2 cellular contexts compared by ENCODE assay signal in genomic region chr11:5712507-5712906, GRCh38.
TF ChIP-seq lines count a peak whose summit lies in the region.

No MANE protein-coding gene starts in this region.

TF ChIP-seq in liver, 16 proteins besides CTCF, POLR2A, EP300 and RAD21:
- TF ChIP-seq ZBTB33 (IDR thresholded peaks at IDR 0.05), result no peak
- TF ChIP-seq SP1 (IDR thresholded peaks at IDR 0.05), result no peak
- TF ChIP-seq JUND (IDR thresholded peaks at IDR 0.05), result no peak
- no peak for TF ChIP-seq RXRA (IDR thresholded peaks at IDR 0.05)
- no peak for TF ChIP-seq EGR1 (IDR thresholded peaks at IDR 0.05; ENCODE audit: low read depth in 2 of 2)
- no peak for TF ChIP-seq GABPA (IDR thresholded peaks at IDR 0.05 in 1 of 2, conservative IDR thresholded peaks at IDR 0.05 in 1 of 2)
- TF ChIP-seq FOXA2 (IDR thresholded peaks at IDR 0.05), result no peak
- no peak for TF ChIP-seq HNF4A (conservative IDR thresholded peaks at IDR 0.05)
- TF ChIP-seq TAF1 (conservative IDR thresholded peaks at IDR 0.05), result no peak
- no peak for TF ChIP-seq HNF4G (IDR thresholded peaks at IDR 0.05)
- no peak for TF ChIP-seq NR2F2 (IDR thresholded peaks at IDR 0.05)
- TF ChIP-seq ATF3 (IDR thresholded peaks at IDR 0.05), result no peak
- TF ChIP-seq REST (IDR thresholded peaks at IDR 0.05), result no peak

TF ChIP-seq in HepG2, 621 proteins besides CTCF, POLR2A, EP300 and RAD21:
- no peak for TF ChIP-seq ZNF709 (CRISPR knock-in tag; IDR thresholded peaks at IDR 0.05)
- TF ChIP-seq ZNF235 (CRISPR knock-in tag; IDR thresholded peaks at IDR 0.05; ENCODE audit: borderline replicate concordance), result no peak
- TF ChIP-seq ZNF614 (CRISPR knock-in tag; IDR thresholded peaks at IDR 0.05; ENCODE audit: borderline replicate concordance), result no peak
- no peak for TF ChIP-seq ZSCAN5A (CRISPR knock-in tag; IDR thresholded peaks at IDR 0.05; ENCODE audit: borderline replicate concordance)
- TF ChIP-seq ZNF430 (CRISPR knock-in tag; IDR thresholded peaks at IDR 0.05), result no peak
- no peak for TF ChIP-seq ZNF891 (CRISPR knock-in tag; IDR thresholded peaks at IDR 0.05)
- TF ChIP-seq SIN3B (IDR thresholded peaks at IDR 0.05; ENCODE audit: low read length), result no peak
- no peak for TF ChIP-seq TBL1XR1 (IDR thresholded peaks at IDR 0.05; ENCODE audit: borderline replicate concordance, low read length, partially characterized antibody)
- TF ChIP-seq MLXIP (CRISPR knock-in tag; IDR thresholded peaks at IDR 0.05; ENCODE audit: borderline replicate concordance), result no peak
- TF ChIP-seq ZNF414 (CRISPR knock-in tag; IDR thresholded peaks at IDR 0.05), result no peak
- TF ChIP-seq HMG20B (CRISPR knock-in tag; conservative IDR thresholded peaks at IDR 0.05), result no peak
- no peak for TF ChIP-seq ZNF232 (CRISPR knock-in tag; IDR thresholded peaks at IDR 0.05; ENCODE audit: borderline replicate concordance)
- TF ChIP-seq YY1 (IDR thresholded peaks at IDR 0.05; ENCODE audit: insufficient read depth, insufficient replicate concordance, low read depth, low read length), result no peak
- no peak for TF ChIP-seq SMAD9 (CRISPR knock-in tag; IDR thresholded peaks at IDR 0.05)
- TF ChIP-seq CBX2 (IDR thresholded peaks at IDR 0.05; ENCODE audit: low read depth, low read length), result no peak
- TF ChIP-seq CBX2 (CRISPR knock-in tag; IDR thresholded peaks at IDR 0.05; ENCODE audit: low read depth), result no peak
